13 cellular contexts compared by ENCODE assay signal in the genomic region with DNA sequence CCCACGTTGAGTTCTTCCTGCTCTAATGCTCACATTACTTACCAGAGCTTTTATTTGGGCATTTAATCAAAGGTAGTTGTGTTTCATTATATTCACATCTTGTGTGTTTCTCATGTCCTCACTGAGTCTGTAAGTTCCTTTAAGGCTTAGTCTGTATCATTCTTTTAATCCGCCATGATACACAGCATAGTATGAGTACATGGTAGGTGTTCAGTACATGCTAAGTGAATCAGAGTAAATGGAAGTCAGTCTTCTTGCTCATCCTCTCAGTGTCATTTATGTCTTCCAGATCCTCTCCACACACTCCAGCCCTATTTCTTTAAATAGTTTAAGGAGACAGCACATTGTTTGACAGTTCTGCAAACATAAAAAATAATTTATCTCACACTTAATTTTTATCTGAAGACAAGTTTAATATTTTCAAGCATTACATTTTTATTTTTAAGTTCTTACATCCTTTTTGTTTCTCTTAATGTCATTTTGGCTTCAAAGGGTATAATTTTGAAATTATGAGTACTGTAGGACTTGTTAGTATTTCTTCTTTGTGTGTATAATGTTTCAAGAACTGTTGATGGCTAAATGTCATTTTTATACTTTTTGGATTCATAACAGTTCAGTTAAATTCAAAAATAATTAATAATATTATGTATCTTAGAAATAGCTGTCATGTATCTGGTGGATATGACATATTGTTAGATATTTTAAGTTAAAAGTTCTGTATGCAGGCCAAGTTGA.
A peak's percentile ranks its signal among the peaks of the same experiment; 100 is the strongest.
DNase-seq lines count a peak whose midpoint lies in the region; ATAC-seq and TF ChIP-seq lines count a peak whose summit lies in the region.
"Had no signal": no experiment of that assay in that cellular context is flagged by ENCODE, and none has a peak within 500 bp of the region (broad histone marks: within the 10 kb centered on the region; RNA-seq: fewer than 3 reads in every experiment).

No MANE protein-coding gene starts in this region.

- H3K4me3 Mint-ChIP-seq in activated T-helper 17 cell treated with anti-CD3 and anti-CD28 coated beads, Interleukin-2, amount 50 U/mL, for 72 hours: peak overlapping the region; percentile 79
- H3K4me3 Mint-ChIP-seq: B cell had no signal

- peak overlapping the region; percentile 81 for H3K27ac ChIP-seq in GM23248
- peak overlapping the region in 6 of 8 donors; percentile 2 to 73 (median 28) for H3K27ac ChIP-seq in spleen

- H4K20me1 ChIP-seq in GM23248 (ENCODE audit: insufficient read depth): no peaks in the 10 kb centered on the region

- TF ChIP-seq POLR2A in spleen (IDR thresholded peaks at IDR 0.05): no peak

- peak overlapping the region; percentile 7 for H3K4me2 ChIP-seq in GM23248 (ENCODE audit: unreplicated experiment)

- H3K79me2 ChIP-seq in GM23248 (ENCODE audit: insufficient read depth): no peaks in the 10 kb centered on the region

- no peaks in the 10 kb centered on the region for H3K36me3 Mint-ChIP-seq in activated T-helper 17 cell treated with anti-CD3 and anti-CD28 coated beads, Interleukin-2, amount 50 U/mL, for 72 hours (ENCODE audit: low read depth)

- H3K9me3 ChIP-seq in GM23248 (ENCODE audit: low read depth): no peaks in the 10 kb centered on the region
- H3K9me3 ChIP-seq in spleen: no peaks in the 10 kb centered on the region
- H3K9me3 ChIP-seq: ascending aorta, thyroid gland had no signal

- H3K9me3 Mint-ChIP-seq in activated T-helper 17 cell treated with anti-CD3 and anti-CD28 coated beads, Interleukin-2, amount 50 U/mL, for 72 hours: no peaks in the 10 kb centered on the region

- H3K27ac Mint-ChIP-seq in activated T-helper 17 cell treated with anti-CD3 and anti-CD28 coated beads, Interleukin-2, amount 50 U/mL, for 72 hours: peak overlapping the region; percentile 78
- H3K27ac Mint-ChIP-seq: B cell had no signal

- H3K36me3 ChIP-seq in GM23248 (ENCODE audit: low read depth): no peaks in the 10 kb centered on the region
- no peaks in the 10 kb centered on the region for H3K36me3 ChIP-seq in spleen
- H3K36me3 ChIP-seq: ascending aorta, thyroid gland had no signal

- intact Hi-C loops in spleen (cut with DNase I; ENCODE audit: low total_unique reads): no loop called here

- TF ChIP-seq CTCF in fibroblast of mammary gland (conservative IDR thresholded peaks at IDR 0.05; ENCODE audit: control insufficient read depth, insufficient read depth, low read depth, low read length) (no peak), spleen (IDR thresholded peaks at IDR 0.05 in 8 of 11, conservative IDR thresholded peaks at IDR 0.05 in 3 of 11) (no peak)

- H3K9me2 ChIP-seq in GM23248 (ENCODE audit: insufficient read depth): no peaks in the 10 kb centered on the region

- H3K9ac ChIP-seq in GM23248: no peak overlapping the region

- H3K4me3 ChIP-seq in GM23248 (no peak overlapping the region), fibroblast of mammary gland (ENCODE audit: control insufficient read depth, low read depth, low read length) (no peak overlapping the region), spleen (no peak overlapping the region)
- H3K4me3 ChIP-seq: ascending aorta, thyroid gland had no signal

- ATAC-seq in activated T-helper 17 cell treated with anti-CD3 and anti-CD28 coated beads, Interleukin-2, amount 50 U/mL, for 72 hours (replicated peaks): peak; percentile 70

- peaks cover 24% of the 10 kb centered on the region for H3K4me1 Mint-ChIP-seq in activated T-helper 17 cell treated with anti-CD3 and anti-CD28 coated beads, Interleukin-2, amount 50 U/mL, for 72 hours

- DNase-seq in GM23248 (peak; percentile 59), fibroblast of mammary gland (ENCODE audit: low read depth) (peak; percentile 82), spleen (no peak), G401 (ENCODE audit: low spot score) (no peak), NCI-H1092 treated with DMSO at 0.1 percent for 48 hours (lab: John Stamatoyannopoulos, UW) (no peak)
- DNase-seq in activated CD8-positive, alpha-beta memory T cell treated with anti-CD3 and anti-CD28 coated beads, Interleukin-2, amount 50 U/mL, for 4 hours: no peak
- DNase-seq: activated naive CD4-positive, alpha-beta T cell; NCI-H1417; SIG-M5; thyroid gland had no signal

- peaks cover 36% of the 10 kb centered on the region for H3K4me1 ChIP-seq in GM23248 (ENCODE audit: insufficient read depth)
- H3K4me1 ChIP-seq in spleen: peaks cover 0 to 22% (median 12%) of the 10 kb centered on the region in 6 donors

- peaks cover 21% of the 10 kb centered on the region for H3F3A ChIP-seq in GM23248 (ENCODE audit: insufficient read depth)

- WGBS in GM23248 (ENCODE audit: low coverage in 1 of 2, low lambda C conversion rate in 2 of 2, missing lambda C conversion rate in 2 of 2), 2 experiments: 32 to 34% methylated on average over 2 of the region's 2 CpGs
- 72 to 89% (median 86%) methylated on average over 2 of the region's 2 CpGs for WGBS in spleen, 5 donors

- H3K27me3 Mint-ChIP-seq in activated T-helper 17 cell treated with anti-CD3 and anti-CD28 coated beads, Interleukin-2, amount 50 U/mL, for 72 hours: no peaks in the 10 kb centered on the region

- H3K27me3 ChIP-seq in GM23248 (replicated peaks; ENCODE audit: insufficient read depth) (no peaks in the 10 kb centered on the region), spleen (replicated peaks in 1 of 7) (no peaks in the 10 kb centered on the region)
- H3K27me3 ChIP-seq: ascending aorta, thyroid gland had no signal

- in situ Hi-C loops in GM23248 (cut with MboI) (no loop called here), G401 (cut with HindIII; ENCODE audit: low sequenced_read_pairs) (no loop called here)

- 0 out of 2 replicates have a peak overlapping the region, but pooled peaks have one; percentile 28 for H2AFZ ChIP-seq in GM23248

Comparison
In these comparisons a context has a peak if more than half of its experiments do, and no peak if none do; other contexts are left out.
1. DNase-seq: peak in GM23248 (single experiment) and fibroblast of mammary gland (single experiment); none in spleen (single experiment), activated CD8-positive, alpha-beta memory T cell treated with anti-CD3 and anti-CD28 coated beads, Interleukin-2, amount 50 U/mL, for 4 hours (single experiment), G401 (single experiment) and NCI-H1092 treated with DMSO at 0.1 percent for 48 hours (single experiment).